Comparison of ENCODE assay signal across 13 cellular contexts in the genomic region with DNA sequence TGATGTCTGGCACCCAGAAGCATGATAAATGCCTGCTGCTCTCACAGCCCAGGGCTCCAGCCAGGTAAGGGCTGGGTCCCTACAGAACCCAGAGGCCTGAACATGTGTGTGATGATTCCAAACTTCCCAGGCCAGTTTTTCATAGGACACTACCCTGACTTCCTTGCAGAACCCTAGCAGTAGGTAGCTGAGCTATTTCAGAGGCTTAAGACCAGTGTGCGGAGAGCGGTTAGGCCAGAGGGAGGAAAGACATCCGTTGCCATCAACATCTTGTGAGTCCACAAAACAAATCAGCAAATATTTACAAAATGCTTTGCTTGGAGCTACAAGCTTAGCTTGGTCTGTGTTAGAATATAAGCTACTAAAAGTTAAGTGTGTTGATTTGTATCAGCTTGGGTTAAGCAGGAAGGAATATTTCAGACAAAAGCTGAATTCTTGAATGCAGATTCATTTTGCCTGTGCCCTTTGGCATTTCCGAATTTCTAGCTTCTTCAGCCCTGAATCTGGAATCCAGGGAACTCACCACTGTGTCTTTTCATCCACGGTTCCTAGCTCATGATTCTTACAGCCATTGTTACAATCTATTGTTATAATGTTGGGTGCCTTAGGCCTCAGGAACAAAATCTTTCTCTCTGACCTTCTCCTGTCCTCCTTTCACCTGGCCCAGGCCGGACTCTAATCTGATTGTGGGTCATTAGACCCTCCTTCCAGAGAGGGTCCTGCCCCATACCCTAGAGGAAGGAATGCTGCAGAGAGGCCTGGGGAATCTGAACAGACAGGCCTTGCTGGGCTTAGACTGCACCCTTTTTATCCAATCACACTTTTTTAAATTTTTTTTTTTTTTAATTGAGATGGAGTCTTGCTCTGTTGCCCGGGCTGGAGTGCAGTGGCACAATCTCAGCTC.
"Had no signal": no experiment of that assay in that cellular context is flagged by ENCODE, and none has a peak within 500 bp of the region (broad histone marks: within the 10 kb centered on the region; RNA-seq: fewer than 3 reads in every experiment).

No MANE protein-coding gene starts in this region.

- H3K27me3 ChIP-seq: sigmoid colon had no signal

- FAIRE-seq: keratinocyte had no signal

- H3K4me3 ChIP-seq: sigmoid colon, thoracic aorta had no signal

- ATAC-seq: activated naive CD4-positive, alpha-beta T cell treated with anti-CD3 and anti-CD28 coated beads, Interleukin-2, amount 50 U/mL, for 72 hours; activated T-cell treated with anti-CD3 and anti-CD28 coated beads, Interleukin-2, amount 50 U/mL, for 72 hours; T-helper 17 cell had no signal

- H3K9me3 ChIP-seq: sigmoid colon, thoracic aorta had no signal

- H3K36me3 ChIP-seq: sigmoid colon, thoracic aorta had no signal

- DNase-seq: activated B cell treated with CpG ODN at 0.5 μM for 24 hours; activated CD4-positive, alpha-beta T cell treated with anti-CD3 and anti-CD28 coated beads for 48 hours; activated CD8-positive, alpha-beta memory T cell treated with anti-CD3 and anti-CD28 coated beads, Interleukin-2, amount 50 U/mL, for 48 hours; activated gamma-delta T cell; activated T-cell treated with anti-CD3 and anti-CD28 coated beads, Interleukin-2, amount 50 U/mL, for 72 hours; effector memory CD4-positive, alpha-beta T cell; sigmoid colon; stimulated activated CD4-positive, alpha-beta T cell treated with anti-CD3 and anti-CD28 coated beads, Interleukin-12 subunit alpha, Interleukin-12 subunit beta, amount 100 ng/mL, for 4 hours; stimulated activated CD4-positive, alpha-beta T cell treated with anti-CD3 and anti-CD28 coated beads, Interleukin-2, amount 100 ng/mL, for 24 hours; T-helper 17 cell had no signal
